Comparison of ENCODE assay signal across 9 cellular contexts in the genomic region with DNA sequence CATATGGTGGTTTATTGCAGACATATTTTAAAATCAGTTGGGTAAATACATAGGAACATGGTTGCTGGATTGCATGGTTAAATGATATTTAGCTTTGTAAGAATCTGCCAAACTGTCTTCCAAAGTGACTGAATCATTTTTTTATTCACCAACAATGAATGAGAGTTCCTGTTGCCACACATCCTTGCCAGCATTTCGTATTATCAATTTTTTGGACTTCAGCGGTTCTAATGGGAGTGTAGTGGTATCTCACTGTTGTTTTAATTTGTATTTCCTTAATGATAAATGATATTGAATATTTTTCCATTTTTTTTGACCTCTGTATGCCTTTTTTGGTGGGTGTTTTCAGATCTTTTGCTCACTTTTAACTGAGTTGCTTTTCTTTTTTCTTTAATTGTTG. TPM values are rescaled to one million over a fixed set of nuclear protein-coding genes. Genes with fewer than 3 reads are reported as not detected.
DNase-seq lines count a peak whose midpoint lies in the region; ATAC-seq and TF ChIP-seq lines count a peak whose summit lies in the region.
"Had no signal": no experiment of that assay in that cellular context is flagged by ENCODE, and none has a peak within 500 bp of the region (broad histone marks: within the 10 kb centered on the region; RNA-seq: fewer than 3 reads in every experiment).

No MANE protein-coding gene starts in this region.

- H3K27ac Mint-ChIP-seq in CD4-positive, alpha-beta memory T cell: peak overlapping the region in 1 of 7 donors; percentile 10
- H3K27ac Mint-ChIP-seq in HFFc6: peak overlapping the region; percentile 99
- peak overlapping the region in 4 of 10 donors; percentile 0 to 92 (median 71) for H3K27ac Mint-ChIP-seq in naive thymus-derived CD8-positive, alpha-beta T cell

- no peaks in the 10 kb centered on the region for H3K27me3 Mint-ChIP-seq in CD4-positive, alpha-beta memory T cell
- H3K27me3 Mint-ChIP-seq in HFFc6 (ENCODE audit: insufficient read depth): no peaks in the 10 kb centered on the region
- no peaks in the 10 kb centered on the region for H3K27me3 Mint-ChIP-seq in naive thymus-derived CD8-positive, alpha-beta T cell

- peaks cover 17% of the 10 kb centered on the region for H3K4me1 ChIP-seq in CD4-positive, alpha-beta memory T cell (ENCODE audit: insufficient read depth, low read length)

- peaks cover 0 to 2% (median 0%) of the 10 kb centered on the region in 8 donors for H3K9me3 Mint-ChIP-seq in CD4-positive, alpha-beta memory T cell
- H3K9me3 Mint-ChIP-seq in HFFc6: no peaks in the 10 kb centered on the region
- no peaks in the 10 kb centered on the region for H3K9me3 Mint-ChIP-seq in naive thymus-derived CD8-positive, alpha-beta T cell

- H3K27me3 ChIP-seq in CD4-positive, alpha-beta memory T cell (ENCODE audit: insufficient read depth, low read length): no peaks in the 10 kb centered on the region
- no peaks in the 10 kb centered on the region for H3K27me3 ChIP-seq in brain microvascular endothelial cell (replicated peaks)

- no peak for DNase-seq in CD4-positive, alpha-beta memory T cell
- DNase-seq in HFFc6 (no peak), brain microvascular endothelial cell (no peak), cerebellum (ENCODE audit: low spot score) (no peak), mesenteric fat pad (ENCODE audit: low spot score) (no peak), posterior vena cava (ENCODE audit: low spot score) (no peak)
- no peak for DNase-seq in naive thymus-derived CD8-positive, alpha-beta T cell
- DNase-seq: activated gamma-delta T cell treated with Interleukin-2 at 50 U/mL for 16 hours, COR-L47 had no signal

- no peaks in the 10 kb centered on the region for H3K9me3 ChIP-seq in CD4-positive, alpha-beta memory T cell (ENCODE audit: control insufficient read depth in 1 of 2, low read length in 2 of 2)

- no peak for ATAC-seq in naive thymus-derived CD8-positive, alpha-beta T cell

- in situ Hi-C loops in brain microvascular endothelial cell (cut with HindIII; ENCODE audit: low pct_ligation_motif_present, low sequenced_read_pairs): no loop called here

- no peak overlapping the region for H3K4me3 ChIP-seq in CD4-positive, alpha-beta memory T cell (ENCODE audit: low read length in 2 of 2)
- H3K4me3 ChIP-seq in brain microvascular endothelial cell (ENCODE audit: low read depth, low read length): no peak overlapping the region

- intact Hi-C loops in CD4-positive, alpha-beta memory T cell (cut with micrococcal nuclease): loop anchor here (5.0 kb wide), 2 partner anchors 291 to 899 kb away; partner anchors contain the start of genes ANKRD17 and AREG
- intact Hi-C loops in posterior vena cava (cut with DNase I): no loop called here

- H3K27ac ChIP-seq in CD4-positive, alpha-beta memory T cell (ENCODE audit: low read depth, low read length): no peak overlapping the region
- H3K27ac ChIP-seq in brain microvascular endothelial cell: peak overlapping the region; percentile 97

- POLR2A ChIA-PET in CD4-positive, alpha-beta memory T cell (lab: Charles Lee; ENCODE audit: partially characterized antibody): no interaction called here
- POLR2A ChIA-PET in naive thymus-derived CD8-positive, alpha-beta T cell (lab: Charles Lee): no interaction called here

- peak overlapping the region in 5 of 8 donors; percentile 80 to 93 (median 84) for H3K4me3 Mint-ChIP-seq in CD4-positive, alpha-beta memory T cell
- peak overlapping the region; percentile 88 for H3K4me3 Mint-ChIP-seq in HFFc6
- H3K4me3 Mint-ChIP-seq in naive thymus-derived CD8-positive, alpha-beta T cell: peak overlapping the region in 7 of 10 donors; percentile 21 to 85 (median 77)

- H3K4me1 Mint-ChIP-seq in CD4-positive, alpha-beta memory T cell: peaks cover 13 to 27% (median 17%) of the 10 kb centered on the region in 4 donors
- peaks cover 36% of the 10 kb centered on the region for H3K4me1 Mint-ChIP-seq in HFFc6 (ENCODE audit: low read depth)
- peaks cover 10 to 33% (median 30%) of the 10 kb centered on the region in 4 donors for H3K4me1 Mint-ChIP-seq in naive thymus-derived CD8-positive, alpha-beta T cell

- TF ChIP-seq CTCF in HFFc6 (IDR thresholded peaks at IDR 0.05) (no peak), brain microvascular endothelial cell (IDR thresholded peaks at IDR 0.05; ENCODE audit: low read depth, low read length, missing control alignments) (no peak)

- H3K36me3 ChIP-seq in CD4-positive, alpha-beta memory T cell (ENCODE audit: insufficient read depth, low read length): no peaks in the 10 kb centered on the region
- H3K36me3 ChIP-seq in brain microvascular endothelial cell (replicated peaks): no peaks in the 10 kb centered on the region

- peaks cover 10% of the 10 kb centered on the region in 2 donors for H3K36me3 Mint-ChIP-seq in CD4-positive, alpha-beta memory T cell
- H3K36me3 Mint-ChIP-seq in HFFc6 (ENCODE audit: low read depth): peaks cover 10% of the 10 kb centered on the region
- peaks cover 0 to 15% (median 8%) of the 10 kb centered on the region in 3 donors for H3K36me3 Mint-ChIP-seq in naive thymus-derived CD8-positive, alpha-beta T cell

- CTCF ChIA-PET in CD4-positive, alpha-beta memory T cell (lab: Charles Lee; ENCODE audit: partially characterized antibody): interaction anchor here (1.0 kb wide), 1 partner anchor 10 kb away, joined by 3 read pairs; no protein-coding TSS in a partner anchor

RNA-seq across cellular contexts. Expression of gene MTHFD2L, which starts 1.4 kb away (rescaled TPM):
- 1 to 10 TPM; 7.5 to 7.6 TPM for total RNA-seq in CD4-positive, alpha-beta memory T cell
- 1 to 10 TPM; 3.6 to 4.5 TPM for polyA plus RNA-seq in CD4-positive, alpha-beta memory T cell
- 1 to 10 TPM; 5.2 to 9.0 (median 8.1) TPM for total RNA-seq in HFFc6 (2021; fragmentation: NEBNext Ultra II Directional; extraction: Animal tissue kit (Norgen Biotek cat#: 25700))
- 10 to 100 TPM; 13.3 to 14.8 TPM for total RNA-seq in naive thymus-derived CD8-positive, alpha-beta T cell
- 1 to 10 TPM; 5.2 to 7.8 (median 6.5) TPM for polyA plus RNA-seq in naive thymus-derived CD8-positive, alpha-beta T cell
- total RNA-seq in cerebellum (47.1 TPM), mesenteric fat pad (8.4 TPM), posterior vena cava (10 to 100 TPM in 1 of 2 donors, 1 to 10 TPM in 1; 9.6 to 10.8 TPM)

RNA-seq across cellular contexts. Expression of gene CXCL2, which starts 57.5 kb away (rescaled TPM):
- under 1 TPM in 1 of 2 experiments, not detected in 1; 0.42 TPM for total RNA-seq in CD4-positive, alpha-beta memory T cell
- polyA plus RNA-seq in CD4-positive, alpha-beta memory T cell: not detected
- 1 to 10 TPM; 1.1 to 3.2 (median 1.9) TPM for total RNA-seq in HFFc6 (2021; fragmentation: NEBNext Ultra II Directional; extraction: Animal tissue kit (Norgen Biotek cat#: 25700))
- not detected for total RNA-seq in naive thymus-derived CD8-positive, alpha-beta T cell
- polyA plus RNA-seq in naive thymus-derived CD8-positive, alpha-beta T cell: not detected
- 1.1 TPM for total RNA-seq in cerebellum
- total RNA-seq in mesenteric fat pad: 145 TPM
- total RNA-seq in posterior vena cava: 10 to 100 TPM in 1 of 2 donors, 1 to 10 TPM in 1; 9.3 to 23.6 TPM
